11 cellular contexts compared by ENCODE assay signal in the genomic region with DNA sequence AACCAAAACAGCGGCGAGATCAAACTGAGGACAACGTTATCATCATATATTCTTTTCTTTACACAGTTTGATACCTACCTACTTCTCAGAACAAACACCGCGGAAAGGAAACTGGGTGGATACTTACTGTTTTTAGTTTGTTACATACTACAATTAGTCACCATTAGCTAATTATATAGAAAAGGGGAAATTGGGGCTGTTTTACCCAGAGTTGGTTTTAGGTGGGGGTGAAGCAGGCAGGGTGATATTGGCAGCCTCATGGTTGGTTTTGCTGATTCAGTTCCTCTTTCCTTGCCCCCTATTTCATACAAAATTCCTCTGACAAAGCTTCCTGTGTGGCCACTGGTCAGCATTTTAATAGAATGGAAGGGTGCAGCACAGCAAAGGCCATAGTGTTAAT.
A peak's percentile ranks its signal among the peaks of the same experiment; 100 is the strongest.
DNase-seq lines count a peak whose midpoint lies in the region; ATAC-seq, FAIRE-seq and TF ChIP-seq lines count a peak whose summit lies in the region.
"Had no signal": no experiment of that assay in that cellular context is flagged by ENCODE, and none has a peak within 500 bp of the region (broad histone marks: within the 10 kb centered on the region; RNA-seq: fewer than 3 reads in every experiment).

No MANE protein-coding gene starts in this region.

- BruUV-seq in GM12878 (replicated peaks; lab: Mats Ljungman, UMichigan), result no TSS peak

- H3K79me2 ChIP-seq in GM12878 (ENCODE audit: control insufficient read depth, insufficient read depth, low read length), result no peaks in the 10 kb centered on the region

- H3K9ac ChIP-seq in GM12878 (ENCODE audit: control insufficient read depth, insufficient read depth, low read length), result no peak overlapping the region

- TF ChIP-seq EP300 in GM12878 (IDR thresholded peaks at IDR 0.05; ENCODE audit: borderline replicate concordance in 1 of 2, control insufficient read depth in 1 of 2, low read depth in 2 of 2, low read length in 2 of 2), result peak in 1 of 2 experiments; percentile 32; a peak in 1 of 4 replicates

- peak; percentile 53 for ATAC-seq in GM18499 (IDR thresholded peaks at IDR 0.05; ENCODE audit: insufficient read depth, unreplicated experiment)
- ATAC-seq in GM21447 (IDR thresholded peaks at IDR 0.05; ENCODE audit: unreplicated experiment), result peak; percentile 66
- peak; percentile 74 for ATAC-seq in HG03378 (IDR thresholded peaks at IDR 0.05; ENCODE audit: unreplicated experiment)
- peak; percentile 83 for ATAC-seq in GM12878
- ATAC-seq in body of pancreas, result no peak
- ATAC-seq: esophagus mucosa had no signal

- POLR2A ChIA-PET in GM12878 (lab: Charles Lee), result interaction anchor here (0.6 kb wide), 1 partner anchor 308 kb away, joined by 3 read pairs; a partner anchor contains a TSS

- TF ChIP-seq CTCF in GM12878 (IDR thresholded peaks at IDR 0.05 in 2 of 3, conservative IDR thresholded peaks at IDR 0.05 in 1 of 3; ENCODE audit: control insufficient read depth in 2 of 3, extremely low read depth in 1 of 3, insufficient read depth in 1 of 3, low read depth in 3 of 3, low read length in 3 of 3) (no peak), body of pancreas (IDR thresholded peaks at IDR 0.05) (no peak)

- H3K27ac ChIP-seq in GM12878 (ENCODE audit: control insufficient read depth, insufficient read depth) (peak overlapping the region; percentile 54; the same call in 1 of the 2 replicates), body of pancreas (peak overlapping the region in 2 of 4 donors; percentile 3 to 37)

- SMC1A ChIA-PET in GM12878 (lab: Charles Lee; ENCODE audit: uncharacterized antibody, unreplicated experiment), result interaction anchor here (0.9 kb wide), 1 partner anchor 16 kb away, joined by 3 read pairs; no protein-coding TSS in a partner anchor

- WGBS in GM12878 (ENCODE audit: insufficient coverage, insufficient replicate concordance, low lambda C conversion rate, missing lambda C conversion rate), result 0% methylated on average over 5 of the region's 5 CpGs
- 82 to 89% methylated on average over 5 of the region's 5 CpGs for WGBS in body of pancreas, 2 donors

- H3K36me3 ChIP-seq in GM12878 (ENCODE audit: control insufficient read depth in 2 of 2, insufficient read depth in 2 of 2, low read length in 1 of 2), result no peaks in the 10 kb centered on the region
- H3K36me3 ChIP-seq in body of pancreas (replicated peaks in 1 of 2; ENCODE audit: insufficient read depth in 1 of 2, low read depth in 2 of 2), result peaks cover 0 to 4% of the 10 kb centered on the region in 2 donors

- H3K4me3 ChIP-seq in GM12878 (peak overlapping the region; percentile 47; the same call in 1 of the 2 replicates), body of pancreas (no peak overlapping the region)

- intact Hi-C loops in GM12878 (cut with micrococcal nuclease; ENCODE audit: unreplicated experiment) (loop anchor here (2.0 kb wide), 1 partner anchor 77 kb away; no protein-coding TSS in a partner anchor), body of pancreas (cut with DNase I) (no loop called here), posterior cingulate gyrus (cut with DNase I) (no loop called here)

- peak overlapping the region; percentile 48 for H3K4me2 ChIP-seq in GM12878 (ENCODE audit: control insufficient read depth, insufficient read depth)

- H3K27me3 ChIP-seq in GM12878 (replicated peaks in 1 of 2; ENCODE audit: control insufficient read depth in 2 of 2, insufficient read depth in 2 of 2, low read length in 1 of 2) (no peaks in the 10 kb centered on the region), body of pancreas (no peaks in the 10 kb centered on the region)

- peak; percentile 79 for DNase-seq in GM12878 (ENCODE audit: low read depth, low spot score)
- no peak for DNase-seq in HuH-7 (ENCODE audit: low spot score)
- DNase-seq in dedifferentiated amniotic fluid mesenchymal stem cell (ENCODE audit: extremely low spot score), result no peak
- DNase-seq in body of pancreas, result no peak
- no peak for DNase-seq in posterior cingulate gyrus
- DNase-seq: activated naive CD4-positive, alpha-beta T cell; midbrain had no signal

- H3K4me1 ChIP-seq in GM12878 (ENCODE audit: control insufficient read depth, insufficient read depth, low read length) (peaks cover 38% of the 10 kb centered on the region), body of pancreas (peaks cover 50% of the 10 kb centered on the region)

- no peak overlapping the region; the same call in 1 of the 2 replicates for H2AFZ ChIP-seq in GM12878 (ENCODE audit: control insufficient read depth, low read depth, low read length)

- RAD21 ChIA-PET in GM12878 (lab: Charles Lee; ENCODE audit: unreplicated experiment), result no interaction called here

- in situ Hi-C loops in GM12878 (cut with MboI), result no loop called here

- CTCF ChIA-PET in GM12878 (lab: Yijun Ruan, JAX), result interaction anchor here (1.2 kb wide), 1 partner anchor 11 kb away, joined by 4 read pairs; no protein-coding TSS in a partner anchor

- H3K9me3 ChIP-seq in GM12878 (replicated peaks; ENCODE audit: control insufficient read depth, insufficient read depth, low read length) (peaks cover 3% of the 10 kb centered on the region; the same call in 2 of the 3 replicates), body of pancreas (no peaks in the 10 kb centered on the region)

- FAIRE-seq in GM12878 (lab: Jason Lieb, UNC), result peak; percentile 80

- no peaks in the 10 kb centered on the region for H4K20me1 ChIP-seq in GM12878 (ENCODE audit: control insufficient read depth, insufficient read depth)

- TF ChIP-seq POLR2A in GM12878 (IDR thresholded peaks at IDR 0.05; ENCODE audit: low read depth, low read length) (no peak), body of pancreas (IDR thresholded peaks at IDR 0.05) (no peak)

- no peak for TF ChIP-seq RAD21 in GM12878 (IDR thresholded peaks at IDR 0.05; ENCODE audit: insufficient read depth, low read depth, low read length)

TF ChIP-seq in GM12878, 131 proteins besides CTCF, POLR2A, EP300 and RAD21 (continues in another document):
- TF ChIP-seq MEF2A (IDR thresholded peaks at IDR 0.05; ENCODE audit: insufficient read depth, low read depth, low read length) (peak; percentile 84), DPF2 (IDR thresholded peaks at IDR 0.05) (0 out of 2 replicates have a peak, but pooled peaks have one; percentile 28), MEF2B (IDR thresholded peaks at IDR 0.05; ENCODE audit: partially characterized antibody, poor library complexity, severe bottlenecking) (peak; percentile 74), BCL11A (IDR thresholded peaks at IDR 0.05; ENCODE audit: low read depth, low read length) (peak; percentile 69), FOXM1 (IDR thresholded peaks at IDR 0.05; ENCODE audit: low read depth, low read length) (peak; percentile 61; the same call in 1 of the 2 replicates), RELA (IDR thresholded peaks at IDR 0.05; ENCODE audit: borderline replicate concordance, partially characterized antibody) (no peak), CHD2 (IDR thresholded peaks at IDR 0.05; ENCODE audit: borderline replicate concordance, low read depth, low read length) (no peak), BACH1 (IDR thresholded peaks at IDR 0.05; ENCODE audit: borderline replicate concordance) (peak; percentile 16; the same call in 1 of the 2 replicates), CREM (IDR thresholded peaks at IDR 0.05; ENCODE audit: low read depth) (no peak), SPI1 (IDR thresholded peaks at IDR 0.05; ENCODE audit: borderline replicate concordance, insufficient read depth, low read depth, low read length) (peak; percentile 90), CHD1 (IDR thresholded peaks at IDR 0.05; ENCODE audit: low read depth, low read length) (no peak), MTA2 (IDR thresholded peaks at IDR 0.05; ENCODE audit: low read depth) (peak; percentile 80), IKZF1 (conservative IDR thresholded peaks at IDR 0.05) (peak; percentile 48; the same call in 1 of the 2 replicates), YBX1 (IDR thresholded peaks at IDR 0.05) (no peak), NRF1 (conservative IDR thresholded peaks at IDR 0.05; ENCODE audit: low read depth, low read length) (no peak), MTA3 (IDR thresholded peaks at IDR 0.05; ENCODE audit: borderline replicate concordance, low read length) (peak; percentile 27; the same call in 1 of the 2 replicates), POU2F2 (IDR thresholded peaks at IDR 0.05; ENCODE audit: borderline replicate concordance, low read depth, low read length) (0 out of 3 replicates have a peak, but pooled peaks have one; percentile 14), IRF4 (IDR thresholded peaks at IDR 0.05; ENCODE audit: low read depth, low read length) (0 out of 2 replicates have a peak, but pooled peaks have one; percentile 54), JUNB (IDR thresholded peaks at IDR 0.05) (peak; percentile 38; the same call in 1 of the 2 replicates), RUNX3 (IDR thresholded peaks at IDR 0.05; ENCODE audit: low read length) (peak; percentile 58)
- TF ChIP-seq, protein P1, sequence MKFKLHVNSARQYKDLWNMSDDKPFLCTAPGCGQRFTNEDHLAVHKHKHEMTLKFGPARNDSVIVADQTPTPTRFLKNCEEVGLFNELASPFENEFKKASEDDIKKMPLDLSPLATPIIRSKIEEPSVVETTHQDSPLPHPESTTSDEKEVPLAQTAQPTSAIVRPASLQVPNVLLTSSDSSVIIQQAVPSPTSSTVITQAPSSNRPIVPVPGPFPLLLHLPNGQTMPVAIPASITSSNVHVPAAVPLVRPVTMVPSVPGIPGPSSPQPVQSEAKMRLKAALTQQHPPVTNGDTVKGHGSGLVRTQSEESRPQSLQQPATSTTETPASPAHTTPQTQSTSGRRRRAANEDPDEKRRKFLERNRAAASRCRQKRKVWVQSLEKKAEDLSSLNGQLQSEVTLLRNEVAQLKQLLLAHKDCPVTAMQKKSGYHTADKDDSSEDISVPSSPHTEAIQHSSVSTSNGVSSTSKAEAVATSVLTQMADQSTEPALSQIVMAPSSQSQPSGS (IDR thresholded peaks at IDR 0.05; ENCODE audit: low read length), result peak; percentile 71
